ENCODE assay signal across 7 cellular contexts in the genomic region with DNA sequence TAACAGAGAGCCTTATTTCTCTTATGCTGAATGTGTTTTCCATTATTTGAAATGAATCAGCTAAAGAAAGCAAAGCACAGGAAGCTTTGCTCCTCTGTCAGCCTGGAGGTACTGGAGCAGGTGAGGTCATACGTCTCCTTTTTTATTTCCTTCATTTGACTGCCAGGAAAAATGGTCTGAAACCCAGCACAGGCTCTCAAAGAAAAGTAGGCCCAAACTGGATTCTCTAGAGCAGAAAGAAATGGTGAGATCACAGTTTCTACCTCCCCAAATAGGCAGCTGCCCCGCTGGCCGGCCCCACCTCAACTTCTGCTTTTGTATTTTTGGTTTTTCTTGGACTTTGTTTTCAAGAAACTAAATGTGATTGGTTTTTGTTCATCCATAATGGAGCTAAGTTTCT.
DNase-seq lines count a peak whose midpoint lies in the region; ATAC-seq, FAIRE-seq and TF ChIP-seq lines count a peak whose summit lies in the region.

No MANE protein-coding gene starts in this region.

- no peak overlapping the region for H3K18ac ChIP-seq in H9 (ENCODE audit: insufficient read length, low read depth, low read length)

- no peak overlapping the region for H2BK15ac ChIP-seq in H9 (ENCODE audit: low read depth, low read length)

- H4K5ac ChIP-seq in H9 (ENCODE audit: insufficient read length, low read depth, low read length): no peak overlapping the region

- H3K4me1 ChIP-seq in kidney (ENCODE audit: control insufficient read depth in 1 of 2, insufficient read depth in 1 of 2, low read depth in 1 of 2, low read length in 2 of 2) (peaks cover 0 to 9% of the 10 kb centered on the region in 2 donors), H9 (ENCODE audit: insufficient read depth, low read length) (no peaks in the 10 kb centered on the region)

- H4K20me1 ChIP-seq in H9 (ENCODE audit: control insufficient read depth, insufficient read depth, insufficient read length): no peaks in the 10 kb centered on the region

- WGBS in H9 (ENCODE audit: extremely low coverage, insufficient read length, low lambda C conversion rate): no CpG with 5 or more reads among the region's 3 CpGs

- no peak overlapping the region for H3K14ac ChIP-seq in H9 (ENCODE audit: insufficient read depth, low read length)

- TF ChIP-seq CTCF in kidney (IDR thresholded peaks at IDR 0.05; ENCODE audit: borderline replicate concordance, extremely low read depth, insufficient read depth): no peak
- no peak for TF ChIP-seq CTCF in H9 (conservative IDR thresholded peaks at IDR 0.05)

- no peak overlapping the region for H3K56ac ChIP-seq in H9 (ENCODE audit: insufficient read length, low read depth, low read length)

- H3K36me3 ChIP-seq in kidney (ENCODE audit: control insufficient read depth in 1 of 2, insufficient read depth in 2 of 2, low read length in 2 of 2): peaks cover 0 to 5% of the 10 kb centered on the region in 2 donors

- no peak overlapping the region for H2BK12ac ChIP-seq in H9 (ENCODE audit: insufficient read length, low read depth, low read length)

- H3K36me3 Mint-ChIP-seq in H9 (ENCODE audit: insufficient read depth in 1 of 3, low read depth in 3 of 3): peaks cover 60 to 88% (median 87%) of the 10 kb centered on the region in 3 experiments

- no peak overlapping the region for H2BK120ac ChIP-seq in H9 (ENCODE audit: low read depth, low read length, poor library complexity, severe bottlenecking)

- no peak overlapping the region for H3K4me3 Mint-ChIP-seq in H9

- FAIRE-seq in kidney (lab: Jason Lieb, UNC): no peak

- no peak overlapping the region for H2BK5ac ChIP-seq in H9 (ENCODE audit: insufficient read length, low read length)

- no peaks in the 10 kb centered on the region for H3K23me2 ChIP-seq in H9 (ENCODE audit: insufficient read length, low read depth, low read length, poor library complexity, severe bottlenecking)

- H4K8ac ChIP-seq in H9 (replicated peaks; ENCODE audit: insufficient read length, low read depth, low read length): no peak overlapping the region

- peak; percentile 57 for DNase-seq in NCI-H2196 (lab: John Stamatoyannopoulos, UW; ENCODE audit: unreplicated experiment)
- no peak for DNase-seq in kidney
- no peak for DNase-seq in H9
- DNase-seq in AG20443 (ENCODE audit: low spot score): no peak
- DNase-seq in activated CD4-positive, CD25-positive, alpha-beta regulatory T cell (lab: John Stamatoyannopoulos, UW): no peak

- H3K27ac ChIP-seq in kidney (ENCODE audit: low read depth in 2 of 2, low read length in 2 of 2): peak overlapping the region; percentile 23 to 26
- H3K27ac ChIP-seq in H9 (ENCODE audit: insufficient read length, low read depth, low read length): no peak overlapping the region

- H3K79me2 ChIP-seq in H9 (ENCODE audit: insufficient read depth, low read length): no peaks in the 10 kb centered on the region

- no peak overlapping the region for H2AFZ ChIP-seq in H9 (ENCODE audit: low read length)

- H2BK20ac ChIP-seq in H9 (ENCODE audit: low read depth, low read length, poor library complexity, severe bottlenecking): no peak overlapping the region

- 0 out of 7 replicates have a peak overlapping the region, but pooled peaks of 1 of the 3 experiments have one; percentile 66 for H3K27ac Mint-ChIP-seq in H9

- H3K79me1 ChIP-seq in H9 (ENCODE audit: insufficient read depth, low read depth, low read length, poor library complexity, severe bottlenecking): peaks cover 5% of the 10 kb centered on the region

- H3K4me1 Mint-ChIP-seq in H9: no peaks in the 10 kb centered on the region; a peak in 1 of 4 replicates

- H3K9me3 ChIP-seq in kidney (ENCODE audit: control insufficient read depth in 1 of 2, low read length in 2 of 2) (no peaks in the 10 kb centered on the region), H9 (ENCODE audit: control insufficient read depth, low read depth, low read length) (no peaks in the 10 kb centered on the region)

- H3K9me3 Mint-ChIP-seq in H9: peaks cover 0 to 5% of the 10 kb centered on the region in 2 experiments; a peak in 2 of 5 replicates

- H3K9ac ChIP-seq in kidney (ENCODE audit: low read length in 2 of 2) (no peak overlapping the region), H9 (ENCODE audit: extremely low read depth, insufficient read length, low read length) (no peak overlapping the region)

- H3K4me2 ChIP-seq in H9 (ENCODE audit: insufficient read depth, insufficient read length, low read length): no peak overlapping the region

- no peaks in the 10 kb centered on the region for H3K27me3 ChIP-seq in H9 (ENCODE audit: insufficient read depth, low read length)

- ATAC-seq in GM18909 (IDR thresholded peaks at IDR 0.05; ENCODE audit: poor library complexity, unreplicated experiment): peak; percentile 70
- peak; percentile 56 for ATAC-seq in HG02610 (IDR thresholded peaks at IDR 0.05; ENCODE audit: unreplicated experiment)

- intact Hi-C loops in kidney (cut with DNase I): no loop called here

- H3K4ac ChIP-seq in H9 (ENCODE audit: low read depth, low read length): no peak overlapping the region

- H3T11ph ChIP-seq in H9 (ENCODE audit: low read length): no peak overlapping the region

- H3K23ac ChIP-seq in H9 (ENCODE audit: insufficient read length, low read depth, low read length): no peak overlapping the region

- H3K4me3 ChIP-seq in kidney (ENCODE audit: low read length in 2 of 2): no peak overlapping the region

- H2AK5ac ChIP-seq in H9 (ENCODE audit: insufficient read length, low read length): no peak overlapping the region

- H4K91ac ChIP-seq in H9 (ENCODE audit: insufficient read length, low read depth, low read length): no peak overlapping the region

- no peaks in the 10 kb centered on the region; the same call in 1 of the 2 replicates for H3K27me3 Mint-ChIP-seq in H9 (ENCODE audit: low read depth)
